In the genomic region with DNA sequence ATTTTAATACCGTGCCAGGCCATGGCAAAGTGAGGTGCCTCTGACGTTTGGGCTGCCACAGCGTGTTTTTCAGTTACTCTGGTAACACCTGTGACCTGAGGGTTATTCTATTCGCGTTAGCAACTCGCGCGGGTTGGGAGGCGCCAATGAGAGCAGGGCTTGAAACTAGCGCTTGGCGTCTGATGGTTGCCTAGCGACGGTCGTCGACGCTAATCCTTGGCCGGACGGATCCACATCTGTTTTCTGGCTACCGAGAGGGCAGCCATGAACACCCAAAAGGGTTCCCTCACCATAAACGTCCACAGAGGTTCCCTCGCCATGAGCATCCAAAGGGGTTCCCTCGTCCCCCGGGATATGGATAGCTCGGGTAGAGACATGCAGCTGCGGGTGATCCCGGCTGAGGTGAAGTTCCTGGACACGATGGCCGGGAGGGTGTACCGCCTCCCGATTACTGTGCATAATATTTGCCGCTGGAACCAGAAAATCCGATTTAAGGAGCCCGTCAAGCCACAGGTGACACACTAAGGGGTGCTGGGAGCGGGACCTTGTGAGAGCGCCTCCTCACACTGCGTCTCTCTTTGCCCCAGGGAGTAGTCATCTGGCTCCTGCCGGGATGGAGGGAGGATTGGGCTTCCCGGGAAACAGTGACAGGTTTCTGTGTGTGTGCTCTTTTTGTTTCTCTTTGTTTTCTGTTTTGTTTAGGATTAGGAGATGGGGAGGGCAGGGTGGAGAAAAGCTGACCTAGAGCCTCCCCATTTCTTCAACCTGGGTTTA, we compare ENCODE assay signal across 7 cellular contexts. TPM values are rescaled to one million over a fixed set of nuclear protein-coding genes. Genes with fewer than 3 reads are reported as not detected.
DNase-seq lines count a peak whose midpoint lies in the region; ATAC-seq and FAIRE-seq lines count a peak whose summit lies in the region.

A gene with protein sequence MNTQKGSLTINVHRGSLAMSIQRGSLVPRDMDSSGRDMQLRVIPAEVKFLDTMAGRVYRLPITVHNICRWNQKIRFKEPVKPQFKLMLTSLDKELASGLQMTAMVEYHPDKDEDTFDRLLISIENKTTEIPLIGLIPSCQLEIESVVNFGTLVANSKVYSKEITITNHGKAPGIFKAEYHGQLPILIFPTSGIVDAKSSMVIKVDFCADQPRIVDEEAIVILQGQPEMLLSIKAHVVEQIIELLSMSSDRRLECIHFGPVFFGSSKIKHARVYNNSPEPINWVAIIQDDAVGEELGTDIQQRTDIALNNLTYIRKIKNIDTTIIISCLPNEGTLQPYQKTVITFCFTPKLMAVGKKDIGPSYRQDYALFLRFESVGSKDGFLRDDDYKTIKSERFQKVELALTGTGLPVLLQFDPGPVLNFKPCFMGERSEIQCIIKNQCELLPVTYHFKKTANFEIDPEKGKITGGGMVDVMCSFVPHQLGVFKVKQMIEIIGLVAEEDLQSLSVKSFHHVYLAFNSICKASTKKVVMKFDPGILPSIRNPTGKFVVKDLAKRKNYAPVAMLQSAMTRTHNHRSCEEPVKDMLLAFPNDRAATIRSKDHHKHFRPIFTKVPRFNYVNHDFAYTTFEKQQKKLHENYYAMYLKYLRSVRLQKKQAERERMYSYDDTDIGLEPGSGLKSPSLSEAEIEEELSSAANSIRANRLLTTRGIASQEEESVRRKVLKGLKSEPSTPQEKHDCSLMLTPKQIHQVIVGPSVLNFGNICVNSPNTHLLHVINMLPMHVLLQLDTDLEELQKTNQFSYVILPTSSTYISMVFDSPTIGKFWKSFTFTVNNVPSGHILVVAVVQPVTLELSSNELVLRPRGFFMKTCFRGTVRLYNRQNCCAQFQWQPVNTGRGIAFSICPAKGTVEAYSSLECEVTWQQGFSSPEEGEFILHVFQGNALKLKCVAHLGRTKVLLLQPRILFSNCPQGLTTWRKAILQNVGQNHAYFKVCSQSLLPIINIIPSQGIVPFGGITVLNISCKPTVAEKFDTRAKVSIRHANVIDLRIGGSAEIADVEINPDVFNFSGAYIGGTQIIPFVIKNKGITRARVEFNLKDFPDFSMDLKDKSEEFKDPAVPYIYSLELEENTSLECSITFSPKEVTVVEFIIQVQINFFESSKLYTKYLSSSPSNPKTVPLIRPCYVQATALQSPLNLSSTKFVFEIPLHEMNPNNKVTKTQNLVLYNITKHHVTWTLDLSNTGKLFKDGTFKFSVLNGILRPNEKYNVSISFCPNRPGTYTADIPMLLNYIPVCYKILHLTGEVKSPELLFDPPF (N-terminal part only) (plus strand): TSS at position 199 of the 774 bp plus-strand sequence. CDS start 66 bp downstream, at position 265.

- peaks cover 0 to 2% of the 10 kb centered on the region in 2 donors for H3K27me3 Mint-ChIP-seq in CD8-positive, alpha-beta memory T cell

- H3K27ac Mint-ChIP-seq in CD8-positive, alpha-beta memory T cell: no peak within 1 kb of the TSS

- in situ Hi-C loops in KBM-7 (cut with MboI; ENCODE audit: low pct_unique_long_range_greater_than_20kb, low sequenced_read_pairs): no loop called here

- no peaks in the 10 kb centered on the region for H3K36me3 ChIP-seq in small intestine (ENCODE audit: control insufficient read depth in 2 of 2, insufficient read depth in 2 of 2, low read length in 2 of 2)
- H3K36me3 ChIP-seq in CD8-positive, alpha-beta memory T cell (ENCODE audit: insufficient read depth, low read length): no peaks in the 10 kb centered on the region

- H3K4me3 Mint-ChIP-seq in CD8-positive, alpha-beta memory T cell: no peak within 1 kb of the TSS

- H3K9me3 Mint-ChIP-seq in CD8-positive, alpha-beta memory T cell: peaks cover 0 to 15% (median 2%) of the 10 kb centered on the region in 5 donors

- H3K27ac ChIP-seq in small intestine (ENCODE audit: low read depth in 1 of 2, low read length in 1 of 2): no peak within 1 kb of the TSS
- no peak within 1 kb of the TSS for H3K27ac ChIP-seq in CD8-positive, alpha-beta memory T cell (ENCODE audit: low read depth, low read length)

- POLR2A ChIA-PET in CD8-positive, alpha-beta memory T cell (lab: Charles Lee): no interaction called here

- H3K36me3 Mint-ChIP-seq in CD8-positive, alpha-beta memory T cell: no peaks in the 10 kb centered on the region

- CTCF ChIA-PET in CD8-positive, alpha-beta memory T cell (lab: Charles Lee): no interaction called here

- ATAC-seq in GM18519 (IDR thresholded peaks at IDR 0.05; ENCODE audit: low FRiP score, unreplicated experiment) (no peak), GM19351 (IDR thresholded peaks at IDR 0.05; ENCODE audit: unreplicated experiment) (no peak)

- no peaks in the 10 kb centered on the region for H3K9me3 ChIP-seq in small intestine (ENCODE audit: control insufficient read depth, low read depth)
- no peaks in the 10 kb centered on the region for H3K9me3 ChIP-seq in CD8-positive, alpha-beta memory T cell (ENCODE audit: low read length)

- H3K27me3 ChIP-seq in small intestine (ENCODE audit: control insufficient read depth in 2 of 2, insufficient read depth in 2 of 2, low read length in 2 of 2): no peaks in the 10 kb centered on the region
- no peaks in the 10 kb centered on the region for H3K27me3 ChIP-seq in CD8-positive, alpha-beta memory T cell (ENCODE audit: insufficient read depth, low read length, poor library complexity, severe bottlenecking)

- FAIRE-seq in small intestine (lab: Jason Lieb, UNC): no peak

- H3K4me3 ChIP-seq in small intestine (ENCODE audit: low read depth in 1 of 2, low read length in 2 of 2): no peak within 1 kb of the TSS
- H3K4me3 ChIP-seq in CD8-positive, alpha-beta memory T cell (ENCODE audit: low read length): no peak within 1 kb of the TSS

- no peaks in the 10 kb centered on the region for H3K4me1 ChIP-seq in small intestine (ENCODE audit: control insufficient read depth in 2 of 2, insufficient read depth in 1 of 2, low read depth in 1 of 2, low read length in 1 of 2)
- no peaks in the 10 kb centered on the region for H3K4me1 ChIP-seq in CD8-positive, alpha-beta memory T cell (ENCODE audit: insufficient read depth, low read length)

- 4 to 31% (median 11%) methylated on average over 29 to 38 of the region's 38 CpGs for WGBS in small intestine, 3 donors

- DNase-seq in KBM-7: peak; percentile 7
- peak; percentile 51 for DNase-seq in SW480 (ENCODE audit: low spot score)
- peak; percentile 73 for DNase-seq in iPS-NIHi11 (ENCODE audit: low spot score)
- DNase-seq in small intestine: peak; percentile 57
- no peak for DNase-seq in CD8-positive, alpha-beta memory T cell

- H3K4me1 Mint-ChIP-seq in CD8-positive, alpha-beta memory T cell: no peaks in the 10 kb centered on the region

RNA-seq across cellular contexts. Expression of the gene that starts here (rescaled TPM):
- polyA plus RNA-seq in small intestine: not detected
- not detected for total RNA-seq in CD8-positive, alpha-beta memory T cell
- not detected for polyA plus RNA-seq in CD8-positive, alpha-beta memory T cell

Comparison
In these comparisons a context has a peak if more than half of its experiments do, and no peak if none do; other contexts are left out.
1. Peak in DNase-seq in small intestine; RNA of the gene not detected or under 1 TPM.
2. DNase-seq: peak in KBM-7 (single experiment), SW480 (single experiment) and iPS-NIHi11 (single experiment); none in CD8-positive, alpha-beta memory T cell (0 of 5).